Comparison of ENCODE assay signal across 9 cellular contexts in genomic region chr1:185567438-185567837, GRCh38.
DNase-seq lines count a peak whose midpoint lies in the region; ATAC-seq and TF ChIP-seq lines count a peak whose summit lies in the region.
"Had no signal": no experiment of that assay in that cellular context is flagged by ENCODE, and none has a peak within 500 bp of the region (broad histone marks: within the 10 kb centered on the region; RNA-seq: fewer than 3 reads in every experiment).

No MANE protein-coding gene starts in this region.

- peak overlapping the region; percentile 32; the same call in 1 of the 2 replicates for H3K27ac ChIP-seq in SJSA1
- H3K27ac ChIP-seq in hepatocyte, result peak overlapping the region; percentile 10
- peak overlapping the region; percentile 16 for H3K27ac ChIP-seq in suprapubic skin
- H3K27ac ChIP-seq: right atrium auricular region had no signal

- TF ChIP-seq CTCF in hepatocyte (IDR thresholded peaks at IDR 0.05; ENCODE audit: poor library complexity) (no peak), suprapubic skin (IDR thresholded peaks at IDR 0.05) (no peak)

- no peak for DNase-seq in activated T-cell treated with anti-CD3 and anti-CD28 coated beads, Interleukin-2, amount 50 U/mL, for 72 hours
- no peak for DNase-seq in activated T-cell treated with anti-CD3 and anti-CD28 coated beads, Interleukin-2, amount 50 U/mL, for 48 hours
- DNase-seq in SJSA1 (ENCODE audit: low read depth in 1 of 2, low spot score in 2 of 2) (no peak), hepatocyte (ENCODE audit: low spot score) (no peak), suprapubic skin (ENCODE audit: low spot score in 2 of 2) (no peak), occipital lobe (lab: John Stamatoyannopoulos, UW) (no peak), NK-92 (lab: John Stamatoyannopoulos, UW; ENCODE audit: unreplicated experiment) (no peak)

- peaks cover 62% of the 10 kb centered on the region for H3K4me1 Mint-ChIP-seq in activated T-cell treated with anti-CD3 and anti-CD28 coated beads, Interleukin-2, amount 50 U/mL, for 72 hours (ENCODE audit: low read depth)

- no peak overlapping the region for H2AFZ ChIP-seq in hepatocyte

- no peaks in the 10 kb centered on the region for H3K27me3 Mint-ChIP-seq in activated T-cell treated with anti-CD3 and anti-CD28 coated beads, Interleukin-2, amount 50 U/mL, for 72 hours (ENCODE audit: low read depth)

- H3K27me3 ChIP-seq in SJSA1 (replicated peaks) (no peaks in the 10 kb centered on the region), hepatocyte (no peaks in the 10 kb centered on the region), suprapubic skin (no peaks in the 10 kb centered on the region)
- H3K27me3 ChIP-seq: right atrium auricular region had no signal

- peaks cover 2 to 7% of the 10 kb centered on the region in 2 donors for H3K36me3 Mint-ChIP-seq in activated T-cell treated with anti-CD3 and anti-CD28 coated beads, Interleukin-2, amount 50 U/mL, for 72 hours (ENCODE audit: insufficient read depth in 2 of 2)

- no peaks in the 10 kb centered on the region for H4K20me1 ChIP-seq in hepatocyte (ENCODE audit: insufficient read depth, poor library complexity, severe bottlenecking)

- TF ChIP-seq EP300 in suprapubic skin (IDR thresholded peaks at IDR 0.05), result no peak

- ATAC-seq in activated T-cell treated with anti-CD3 and anti-CD28 coated beads, Interleukin-2, amount 50 U/mL, for 72 hours (replicated peaks in 1 of 2), result peak in 1 of 2 donors; percentile 3
- no peak for ATAC-seq in HG03045 (IDR thresholded peaks at IDR 0.05; ENCODE audit: unreplicated experiment)

- WGBS in hepatocyte (ENCODE audit: low lambda C conversion rate, missing lambda C conversion rate), result 23% methylated on average over 2 of the region's 2 CpGs
- WGBS in suprapubic skin, result 39% methylated on average over 2 of the region's 2 CpGs

- peak overlapping the region; percentile 86 for H3K27ac Mint-ChIP-seq in activated T-cell treated with anti-CD3 and anti-CD28 coated beads, Interleukin-2, amount 50 U/mL, for 72 hours

- H3K36me3 ChIP-seq in SJSA1, result no peaks in the 10 kb centered on the region
- H3K36me3 ChIP-seq in hepatocyte (replicated peaks; ENCODE audit: insufficient read depth, low read depth), result no peaks in the 10 kb centered on the region
- no peaks in the 10 kb centered on the region for H3K36me3 ChIP-seq in suprapubic skin
- H3K36me3 ChIP-seq: right atrium auricular region had no signal

- H3K9me3 Mint-ChIP-seq in activated T-cell treated with anti-CD3 and anti-CD28 coated beads, Interleukin-2, amount 50 U/mL, for 72 hours, result peaks cover 2% of the 10 kb centered on the region in 2 donors

- H3K4me2 ChIP-seq in hepatocyte, result peak overlapping the region; percentile 8

- no peak overlapping the region for H3K4me3 ChIP-seq in SJSA1
- no peak overlapping the region for H3K4me3 ChIP-seq in hepatocyte
- no peak overlapping the region for H3K4me3 ChIP-seq in suprapubic skin
- H3K4me3 ChIP-seq: right atrium auricular region had no signal

- no peak for TF ChIP-seq POLR2A in suprapubic skin (IDR thresholded peaks at IDR 0.05)

- H3K9me3 ChIP-seq in SJSA1 (replicated peaks) (no peaks in the 10 kb centered on the region), hepatocyte (ENCODE audit: low read depth) (no peaks in the 10 kb centered on the region), suprapubic skin (no peaks in the 10 kb centered on the region)
- H3K9me3 ChIP-seq: right atrium auricular region had no signal

- peak overlapping the region; percentile 63 to 85 for H3K4me3 Mint-ChIP-seq in activated T-cell treated with anti-CD3 and anti-CD28 coated beads, Interleukin-2, amount 50 U/mL, for 72 hours

- no peaks in the 10 kb centered on the region for H3K9me2 ChIP-seq in hepatocyte (replicated peaks; ENCODE audit: insufficient read depth)

- no peaks in the 10 kb centered on the region for H3K79me2 ChIP-seq in hepatocyte

- H3K4me1 ChIP-seq in SJSA1 (replicated peaks), result peaks cover 34% of the 10 kb centered on the region
- H3K4me1 ChIP-seq in hepatocyte (ENCODE audit: insufficient read depth), result peaks cover 7% of the 10 kb centered on the region
- H3K4me1 ChIP-seq in suprapubic skin, result peaks cover 7% of the 10 kb centered on the region
